Comparison of ENCODE assay signal across 8 cellular contexts in the genomic region with DNA sequence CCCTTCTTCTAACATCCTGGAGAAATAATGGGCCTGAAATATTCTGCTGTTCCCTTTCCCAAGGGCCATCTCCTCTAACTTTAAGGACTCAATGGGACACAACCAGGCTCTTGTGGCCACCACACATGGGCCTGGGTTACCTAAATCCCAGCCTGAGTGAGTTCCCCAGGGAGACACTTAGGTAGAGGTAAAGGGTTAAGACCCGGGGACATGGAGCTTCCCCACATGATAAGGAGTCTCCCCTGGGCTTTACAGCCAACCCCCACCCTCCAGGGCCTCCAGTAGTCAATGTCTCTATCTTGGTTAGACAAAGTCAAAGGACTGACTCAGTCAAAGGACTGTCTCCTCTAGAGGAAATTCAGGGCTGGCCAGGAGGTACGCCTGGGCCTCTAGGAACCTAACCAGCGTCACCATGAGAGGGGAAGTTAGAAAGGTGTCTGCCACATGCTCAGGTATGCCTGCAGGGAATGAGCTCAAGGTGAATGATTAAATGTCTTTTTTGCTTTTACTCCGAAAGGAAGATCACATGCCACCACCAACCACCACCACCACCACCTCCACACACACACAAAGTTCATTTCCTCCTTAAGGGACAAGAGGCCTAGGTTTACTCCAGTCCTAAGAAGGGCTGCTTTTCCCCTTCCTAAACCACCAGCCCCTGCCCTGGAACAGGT. TPM values are rescaled to one million over a fixed set of nuclear protein-coding genes. Genes with fewer than 3 reads are reported as not detected.
DNase-seq lines count a peak whose midpoint lies in the region; ATAC-seq, FAIRE-seq and TF ChIP-seq lines count a peak whose summit lies in the region.

No MANE protein-coding gene starts in this region.

- no peak for DNase-seq in GM12892 (ENCODE audit: insufficient read length)
- DNase-seq in activated CD4-positive, alpha-beta T cell treated with anti-CD3 and anti-CD28 coated beads for 4 hours, result peak; percentile 42 to 54
- peak in 3 of 5 donors; percentile 37 to 64 (median 47) for DNase-seq in ovary
- no peak for DNase-seq in cortex of kidney (lab: John Stamatoyannopoulos, UW)

- TF ChIP-seq POLR2A in GM12892 (IDR thresholded peaks at IDR 0.05; ENCODE audit: low read depth, low read length) (no peak; the same call in 1 of the 2 replicates), ovary (IDR thresholded peaks at IDR 0.05) (no peak)

- 59 to 72% (median 63%) methylated on average over 4 of the region's 4 CpGs for WGBS in ovary, 3 donors

- TF ChIP-seq EP300 in ovary (IDR thresholded peaks at IDR 0.05), result no peak

- H3K4me1 ChIP-seq in ovary (ENCODE audit: insufficient read depth), result peaks cover 24% of the 10 kb centered on the region

- intact Hi-C loops in ovary (cut with DNase I), result loop anchor here (5.0 to 10.0 kb wide), 7 partner anchors 101 to 541 kb away; no protein-coding TSS in a partner anchor

- H3K27ac ChIP-seq in ovary, result peak overlapping the region; percentile 6 to 100

- ATAC-seq in esophagus mucosa (peak; percentile 39), GM21528 (IDR thresholded peaks at IDR 0.05; ENCODE audit: low FRiP score, unreplicated experiment) (no peak), GM18517 (IDR thresholded peaks at IDR 0.05; ENCODE audit: unreplicated experiment) (no peak), HG02588 (IDR thresholded peaks at IDR 0.05; ENCODE audit: unreplicated experiment) (no peak)

- no peak for TF ChIP-seq CTCF in ovary (IDR thresholded peaks at IDR 0.05)

- no peaks in the 10 kb centered on the region for H3K9me3 ChIP-seq in ovary

- H3K36me3 ChIP-seq in ovary, result no peaks in the 10 kb centered on the region

- H3K4me3 ChIP-seq in ovary, result no peak overlapping the region

- peak; percentile 33 for FAIRE-seq in GM12892 (lab: Jason Lieb, UNC)

- H3K27me3 ChIP-seq in ovary, result no peaks in the 10 kb centered on the region

RNA-seq across cellular contexts. Expression of a gene that starts 6.9 kb away (rescaled TPM):
- 61.9 TPM for polyA plus RNA-seq in GM12892 (2012; ENCODE audit: missing spikeins)
- 151 TPM for total RNA-seq in esophagus mucosa
- 1,000 to 10,000 TPM in 2 of 7 donors, 100 to 1,000 TPM in 5; 412 to 1,074 (median 693) TPM for total RNA-seq in ovary
- polyA plus RNA-seq in ovary, result 100 to 1,000 TPM; 336 to 525 TPM

Comparison
In these comparisons a context has a peak if more than half of its experiments do, and no peak if none do; other contexts are left out.
1. DNase-seq: peak in activated CD4-positive, alpha-beta T cell treated with anti-CD3 and anti-CD28 coated beads for 4 hours (2 of 2) and ovary (3 of 5); none in GM12892 (single experiment) and cortex of kidney (single experiment).